Comparison of ENCODE assay signal across 12 cellular contexts in the genomic region with DNA sequence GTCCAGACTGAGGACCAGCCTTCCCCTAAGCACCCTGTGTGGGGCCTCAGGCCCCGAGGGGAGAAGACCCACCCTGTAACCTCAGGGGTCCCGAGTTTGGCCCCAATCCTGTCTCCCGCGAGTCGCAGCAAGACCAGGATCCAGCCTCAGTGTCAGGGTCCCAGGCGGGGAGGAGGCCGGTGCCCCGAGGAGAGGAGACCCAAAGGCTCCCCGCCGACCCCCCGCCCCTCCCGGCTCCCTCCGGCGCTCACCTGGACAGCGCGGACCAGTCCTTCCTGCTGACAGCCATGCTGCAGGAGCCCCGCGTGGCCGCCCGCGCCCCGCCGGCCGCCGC. TPM values are rescaled to one million over a fixed set of nuclear protein-coding genes. Genes with fewer than 3 reads are reported as not detected.
DNase-seq lines count a peak whose midpoint lies in the region; ATAC-seq, FAIRE-seq and TF ChIP-seq lines count a peak whose summit lies in the region.
"Had no signal": no experiment of that assay in that cellular context is flagged by ENCODE, and none has a peak within 500 bp of the region (broad histone marks: within the 10 kb centered on the region; RNA-seq: fewer than 3 reads in every experiment).

A gene with protein sequence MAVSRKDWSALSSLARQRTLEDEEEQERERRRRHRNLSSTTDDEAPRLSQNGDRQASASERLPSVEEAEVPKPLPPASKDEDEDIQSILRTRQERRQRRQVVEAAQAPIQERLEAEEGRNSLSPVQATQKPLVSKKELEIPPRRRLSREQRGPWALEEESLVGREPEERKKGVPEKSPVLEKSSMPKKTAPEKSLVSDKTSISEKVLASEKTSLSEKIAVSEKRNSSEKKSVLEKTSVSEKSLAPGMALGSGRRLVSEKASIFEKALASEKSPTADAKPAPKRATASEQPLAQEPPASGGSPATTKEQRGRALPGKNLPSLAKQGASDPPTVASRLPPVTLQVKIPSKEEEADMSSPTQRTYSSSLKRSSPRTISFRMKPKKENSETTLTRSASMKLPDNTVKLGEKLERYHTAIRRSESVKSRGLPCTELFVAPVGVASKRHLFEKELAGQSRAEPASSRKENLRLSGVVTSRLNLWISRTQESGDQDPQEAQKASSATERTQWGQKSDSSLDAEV (minus strand): TSS at position 307 of the 334 bp plus-strand sequence. CDS start 18 bp downstream, at position 289.

- no peak within 1 kb of the TSS for H3K27ac Mint-ChIP-seq in GM23338
- H3K27ac Mint-ChIP-seq in effector memory CD8-positive, alpha-beta T cell = no peak within 1 kb of the TSS

- no peak for DNase-seq in GM23338 (ENCODE audit: low spot score)
- no peak for DNase-seq in bronchial epithelial cell (ENCODE audit: low read depth)
- DNase-seq in kidney = no peak
- no peak for DNase-seq in pancreas
- DNase-seq in A172 (ENCODE audit: low spot score) = no peak
- DNase-seq in NCI-H2107 treated with DMSO at 0.1 percent for 48 hours (lab: John Stamatoyannopoulos, UW; ENCODE audit: unreplicated experiment) = no peak
- no peak for DNase-seq in effector memory CD8-positive, alpha-beta T cell
- DNase-seq: activated CD4-positive, alpha-beta T cell treated with anti-CD3 and anti-CD28 coated beads, Interleukin-2, amount 50 U/mL, for 48 hours; GOT3 had no signal

- H3K79me2 ChIP-seq in GM23338 (replicated peaks; ENCODE audit: insufficient read depth) = no peaks in the 10 kb centered on the region

- WGBS in pancreas, 2 donors = 1 to 3% methylated on average over 10 to 25 of the region's 25 CpGs

- peak within 1 kb of the TSS; percentile 73 for H3K4me3 Mint-ChIP-seq in GM23338
- H3K4me3 Mint-ChIP-seq in effector memory CD8-positive, alpha-beta T cell = no peak within 1 kb of the TSS

- peak within 1 kb of the TSS; percentile 61 to 87 for H3K9ac ChIP-seq in kidney (ENCODE audit: low read length in 2 of 2)

- H3K27me3 Mint-ChIP-seq in GM23338 (ENCODE audit: insufficient read depth, low read depth, poor library complexity) = peaks cover 27% of the 10 kb centered on the region
- peaks cover 43 to 53% of the 10 kb centered on the region in 2 donors for H3K27me3 Mint-ChIP-seq in effector memory CD8-positive, alpha-beta T cell

- H2AFZ ChIP-seq in GM23338 = peak within 1 kb of the TSS; percentile 97

- ATAC-seq in GM23338 = no peak
- no peak for ATAC-seq in pancreas
- no peak for ATAC-seq in SK-N-SH treated with all-trans-retinoic acid at 6 μM for 48 hours
- ATAC-seq in effector memory CD8-positive, alpha-beta T cell (replicated peaks) = no peak

- no peak for FAIRE-seq in bronchial epithelial cell (lab: Jason Lieb, UNC)
- no peak for FAIRE-seq in kidney (lab: Jason Lieb, UNC)
- FAIRE-seq in pancreas (lab: Jason Lieb, UNC) = no peak
- FAIRE-seq: endothelial cell of umbilical vein, islet of Langerhans had no signal

- H3K36me3 ChIP-seq in GM23338 (ENCODE audit: insufficient read depth) (no peaks in the 10 kb centered on the region), bronchial epithelial cell (ENCODE audit: control insufficient read depth, insufficient read depth, low read length) (peaks cover 6% of the 10 kb centered on the region), kidney (ENCODE audit: control insufficient read depth in 1 of 2, insufficient read depth in 2 of 2, low read length in 2 of 2) (no peaks in the 10 kb centered on the region), pancreas (no peaks in the 10 kb centered on the region)

- intact Hi-C loops in kidney (cut with DNase I) = no loop called here
- intact Hi-C loops in pancreas (cut with DNase I) = no loop called here

- peaks cover 25% of the 10 kb centered on the region for H3K4me1 ChIP-seq in GM23338 (ENCODE audit: insufficient read depth)
- peaks cover 22 to 36% of the 10 kb centered on the region in 2 donors for H3K4me1 ChIP-seq in kidney (ENCODE audit: control insufficient read depth in 1 of 2, insufficient read depth in 1 of 2, low read depth in 1 of 2, low read length in 2 of 2)
- peaks cover 16 to 28% (median 27%) of the 10 kb centered on the region in 3 donors for H3K4me1 ChIP-seq in pancreas

- no peaks in the 10 kb centered on the region for H3K36me3 Mint-ChIP-seq in GM23338 (ENCODE audit: low read depth)
- no peaks in the 10 kb centered on the region for H3K36me3 Mint-ChIP-seq in effector memory CD8-positive, alpha-beta T cell (ENCODE audit: insufficient read depth)

- TF ChIP-seq CTCF in GM23338 (conservative IDR thresholded peaks at IDR 0.05; ENCODE audit: low read depth in 2 of 2) (no peak), bronchial epithelial cell (IDR thresholded peaks at IDR 0.05; ENCODE audit: insufficient read depth, low read length, severe bottlenecking) (no peak), kidney (IDR thresholded peaks at IDR 0.05; ENCODE audit: borderline replicate concordance, extremely low read depth, insufficient read depth) (no peak), pancreas (IDR thresholded peaks at IDR 0.05) (no peak)

- no peaks in the 10 kb centered on the region for H3K9me3 ChIP-seq in kidney (ENCODE audit: control insufficient read depth in 1 of 2, low read length in 2 of 2)
- H3K9me3 ChIP-seq in pancreas = no peaks in the 10 kb centered on the region

- no peaks in the 10 kb centered on the region for H4K20me1 ChIP-seq in GM23338 (replicated peaks; ENCODE audit: insufficient read depth)

- H3K27ac ChIP-seq in GM23338 (ENCODE audit: low read depth) (no peak within 1 kb of the TSS), kidney (ENCODE audit: low read depth in 2 of 2, low read length in 2 of 2) (peak within 1 kb of the TSS; percentile 74 to 93), pancreas (peak within 1 kb of the TSS; percentile 74 to 95 (median 88))

- no peaks in the 10 kb centered on the region for H3K9me2 ChIP-seq in GM23338 (ENCODE audit: insufficient read depth)

- peaks cover 29% of the 10 kb centered on the region for H3K4me1 Mint-ChIP-seq in GM23338
- no peaks in the 10 kb centered on the region for H3K4me1 Mint-ChIP-seq in effector memory CD8-positive, alpha-beta T cell (ENCODE audit: low read depth in 2 of 2)

- H3K27me3 ChIP-seq in GM23338 (ENCODE audit: insufficient read depth) (peaks cover 28% of the 10 kb centered on the region), bronchial epithelial cell (ENCODE audit: control insufficient read depth, insufficient read depth, low read length) (no peaks in the 10 kb centered on the region), pancreas (no peaks in the 10 kb centered on the region)

- H3K4me3 ChIP-seq in GM23338 (peak within 1 kb of the TSS; percentile 81), bronchial epithelial cell (ENCODE audit: low read depth, low read length) (peak within 1 kb of the TSS; percentile 85), kidney (ENCODE audit: low read length in 2 of 2) (peak within 1 kb of the TSS; percentile 56 to 68), pancreas (peak within 1 kb of the TSS; percentile 47 to 86 (median 60))

- H3K9me3 Mint-ChIP-seq in GM23338 = no peaks in the 10 kb centered on the region
- no peaks in the 10 kb centered on the region for H3K9me3 Mint-ChIP-seq in effector memory CD8-positive, alpha-beta T cell

- 0 out of 2 replicates have a peak, but pooled peaks cover 5% of the 10 kb centered on the region for H3F3A ChIP-seq in GM23338 (replicated peaks; ENCODE audit: low read depth)

- peak within 1 kb of the TSS; percentile 97 for H3K4me2 ChIP-seq in GM23338

TF ChIP-seq in GM23338, 12 proteins besides CTCF, POLR2A, EP300 and RAD21 (continues in another document):
- TF ChIP-seq ZNF114 (CRISPR knock-in tag; IDR thresholded peaks at IDR 0.05) (no peak), EZH2 (IDR thresholded peaks at IDR 0.05; ENCODE audit: low read depth, unreplicated experiment) (no peak), ZNF331 (CRISPR knock-in tag; IDR thresholded peaks at IDR 0.05; ENCODE audit: low read depth) (no peak), JUNB (IDR thresholded peaks at IDR 0.05; ENCODE audit: unreplicated experiment) (no peak)

TF ChIP-seq in SK-N-SH treated with all-trans-retinoic acid at 6 μM for 48 hours, 23 proteins besides CTCF, POLR2A, EP300 and RAD21 (continues in another document):
- TF ChIP-seq ZNF8 (CRISPR knock-in tag; IDR thresholded peaks at IDR 0.05) (no peak), TCF4 (CRISPR knock-in tag; IDR thresholded peaks at IDR 0.05; ENCODE audit: borderline replicate concordance) (no peak), RARB (CRISPR knock-in tag; IDR thresholded peaks at IDR 0.05) (no peak), PPARA (CRISPR knock-in tag; IDR thresholded peaks at IDR 0.05; ENCODE audit: borderline replicate concordance) (no peak), BACH2 (CRISPR knock-in tag; IDR thresholded peaks at IDR 0.05; ENCODE audit: borderline replicate concordance) (no peak)
- TF ChIP-seq, protein P1, sequence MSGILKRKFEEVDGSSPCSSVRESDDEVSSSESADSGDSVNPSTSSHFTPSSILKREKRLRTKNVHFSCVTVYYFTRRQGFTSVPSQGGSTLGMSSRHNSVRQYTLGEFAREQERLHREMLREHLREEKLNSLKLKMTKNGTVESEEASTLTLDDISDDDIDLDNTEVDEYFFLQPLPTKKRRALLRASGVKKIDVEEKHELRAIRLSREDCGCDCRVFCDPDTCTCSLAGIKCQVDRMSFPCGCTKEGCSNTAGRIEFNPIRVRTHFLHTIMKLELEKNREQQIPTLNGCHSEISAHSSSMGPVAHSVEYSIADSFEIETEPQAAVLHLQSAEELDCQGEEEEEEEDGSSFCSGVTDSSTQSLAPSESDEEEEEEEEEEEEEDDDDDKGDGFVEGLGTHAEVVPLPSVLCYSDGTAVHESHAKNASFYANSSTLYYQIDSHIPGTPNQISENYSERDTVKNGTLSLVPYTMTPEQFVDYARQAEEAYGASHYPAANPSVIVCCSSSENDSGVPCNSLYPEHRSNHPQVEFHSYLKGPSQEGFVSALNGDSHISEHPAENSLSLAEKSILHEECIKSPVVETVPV (CRISPR knock-in tag; IDR thresholded peaks at IDR 0.05) = no peak

RNA-seq across cellular contexts. Expression of the gene that starts here (rescaled TPM):
- total RNA-seq in GM23338 (2014; rRNA removed; shearing (Covaris generic)) = 17.6 and 22.3 TPM in 2 replicates
- polyA plus RNA-seq in GM23338 (2016; fragmentation: Nextera tagmentation; extraction: Ambion mirVana) (18.0 and 18.9 TPM in 2 replicates), kidney (ENCODE audit: insufficient read depth, low read depth, low replicate concordance) (70.7 TPM), pancreas (10 to 100 TPM; 37.3 to 56.3 TPM)
- total RNA-seq in bronchial epithelial cell (156 and 220 TPM in 2 replicates), kidney (72.6 TPM), pancreas (10 to 100 TPM; 28.7 to 62.5 (median 44.3) TPM)
- total RNA-seq in A172 (2014; rRNA removed; shearing (Covaris generic)) = 0.67 TPM in 1 of 2 replicates, not detected in the other
- total RNA-seq: endothelial cell of umbilical vein had no signal
- polyA plus RNA-seq: endothelial cell of umbilical vein had no signal

Comparison
In these comparisons a context has a peak if more than half of its experiments do, and no peak if none do; other contexts are left out.
1. RNA of the gene that starts here (total RNA-seq): 156 to 220 TPM in bronchial epithelial cell, 72.6 TPM in kidney (single experiment), 28.7 to 62.5 TPM in pancreas and 17.6 to 22.3 TPM in GM23338; 0.67 TPM in A172; every median in the first group is over 10 times any median in the second.
2. Peak in every context shown above with its lines, with median percentiles within 50 percentile points of each other: H3K4me3 ChIP-seq.